ENCODE assay signal across 18 cellular contexts in the genomic region with DNA sequence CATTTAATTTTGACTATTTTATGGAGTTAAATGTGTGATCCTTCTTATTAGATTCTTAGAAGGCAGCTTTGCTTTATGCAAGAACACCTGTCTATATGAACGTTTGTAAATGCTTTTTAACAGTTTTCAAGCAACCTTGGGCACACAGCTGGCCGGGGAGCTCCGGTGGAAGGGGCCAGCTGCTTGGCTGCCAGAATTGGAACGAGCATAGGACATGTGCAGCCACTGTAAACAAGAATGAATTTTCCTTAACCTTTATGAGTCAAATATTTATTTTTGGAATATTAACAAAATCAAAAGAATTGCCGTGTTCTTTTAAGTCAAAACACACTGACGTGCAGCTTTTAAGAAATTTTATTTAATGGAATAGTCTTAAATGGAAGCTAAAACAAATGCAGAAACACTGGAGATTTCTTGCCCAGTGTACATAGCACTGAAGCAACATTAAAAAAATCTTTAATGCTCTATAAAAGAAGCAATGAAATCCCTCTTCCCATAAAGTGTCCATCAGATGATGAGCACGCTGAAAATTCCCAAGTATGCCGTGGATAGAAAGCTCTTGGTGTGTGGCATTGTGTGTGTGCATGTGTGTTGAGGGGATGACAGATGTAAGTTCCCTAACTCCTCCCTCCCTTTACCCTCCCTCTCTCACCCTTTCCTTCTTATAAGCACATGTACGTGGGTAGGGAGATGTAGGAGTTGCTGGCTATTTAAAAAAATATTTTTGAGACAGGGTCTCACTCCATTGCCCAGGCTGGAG.
A peak's percentile ranks its signal among the peaks of the same experiment; 100 is the strongest.
DNase-seq lines count a peak whose midpoint lies in the region; TF ChIP-seq lines count a peak whose summit lies in the region.
"Had no signal": no experiment of that assay in that cellular context is flagged by ENCODE, and none has a peak within 500 bp of the region (broad histone marks: within the 10 kb centered on the region; RNA-seq: fewer than 3 reads in every experiment).

No MANE protein-coding gene starts in this region.

- H3K79me2 ChIP-seq in hepatocyte: no peaks in the 10 kb centered on the region

- no peak overlapping the region for H3K4me3 ChIP-seq in SJSA1
- H3K4me3 ChIP-seq in hepatocyte: no peak overlapping the region
- peak overlapping the region in 2 of 3 donors; percentile 44 to 55 for H3K4me3 ChIP-seq in skeletal muscle tissue (ENCODE audit: low read length in 3 of 3)
- H3K4me3 ChIP-seq: HAP-1, SJCRH30 had no signal

- no peaks in the 10 kb centered on the region for H3K36me3 Mint-ChIP-seq in type B pancreatic cell

- 51% methylated on average over 9 of the region's 9 CpGs for WGBS in hepatocyte (ENCODE audit: low lambda C conversion rate, missing lambda C conversion rate)

- peak overlapping the region in 1 of 3 donors; percentile 19 for H3K9ac ChIP-seq in skeletal muscle tissue (ENCODE audit: low read depth in 1 of 3, low read length in 3 of 3)

- H3K27me3 Mint-ChIP-seq in type B pancreatic cell: peaks cover 5% of the 10 kb centered on the region

- TF ChIP-seq CTCF in hepatocyte (IDR thresholded peaks at IDR 0.05; ENCODE audit: poor library complexity): no peak
- TF ChIP-seq CTCF in type B pancreatic cell (conservative IDR thresholded peaks at IDR 0.05): no peak

- H4K20me1 ChIP-seq in hepatocyte (ENCODE audit: insufficient read depth, poor library complexity, severe bottlenecking): no peaks in the 10 kb centered on the region

- H3K27ac ChIP-seq in SJSA1: peak overlapping the region; percentile 78
- H3K27ac ChIP-seq in hepatocyte: peak overlapping the region; percentile 59
- no peak overlapping the region for H3K27ac ChIP-seq in skeletal muscle tissue (ENCODE audit: low read depth, low read length)
- H3K27ac ChIP-seq: HL-60, SJCRH30 had no signal

- no peaks in the 10 kb centered on the region for H3K36me3 ChIP-seq in SJSA1
- no peaks in the 10 kb centered on the region for H3K36me3 ChIP-seq in hepatocyte (replicated peaks; ENCODE audit: insufficient read depth, low read depth)
- no peaks in the 10 kb centered on the region for H3K36me3 ChIP-seq in skeletal muscle tissue (ENCODE audit: control insufficient read depth in 3 of 3, insufficient read depth in 3 of 3, low read length in 3 of 3)
- H3K36me3 ChIP-seq: HAP-1, SJCRH30 had no signal

- H3K9me3 ChIP-seq in SJSA1 (replicated peaks) (no peaks in the 10 kb centered on the region), hepatocyte (ENCODE audit: low read depth) (no peaks in the 10 kb centered on the region), skeletal muscle tissue (ENCODE audit: control insufficient read depth in 3 of 3, low read length in 3 of 3) (no peaks in the 10 kb centered on the region)
- H3K9me3 ChIP-seq: HAP-1, SJCRH30 had no signal

- no peaks in the 10 kb centered on the region for H3K4me1 Mint-ChIP-seq in type B pancreatic cell (ENCODE audit: unreplicated experiment)

- H3K4me2 ChIP-seq in hepatocyte: peak overlapping the region; percentile 69

- H3K4me3 Mint-ChIP-seq in type B pancreatic cell: no peak overlapping the region
- H3K4me3 Mint-ChIP-seq: B cell; CD4-positive, alpha-beta T cell had no signal

- no peak overlapping the region for H2AFZ ChIP-seq in hepatocyte

- no peaks in the 10 kb centered on the region for H3K9me3 Mint-ChIP-seq in type B pancreatic cell
- H3K9me3 Mint-ChIP-seq: CD4-positive, alpha-beta T cell had no signal

- H3K4me1 ChIP-seq in SJSA1 (replicated peaks) (peaks cover 59% of the 10 kb centered on the region), hepatocyte (ENCODE audit: insufficient read depth) (peaks cover 5% of the 10 kb centered on the region), skeletal muscle tissue (ENCODE audit: control insufficient read depth in 3 of 3, insufficient read depth in 3 of 3, low read length in 3 of 3) (peaks cover 7 to 13% (median 9%) of the 10 kb centered on the region in 3 donors)
- H3K4me1 ChIP-seq: HAP-1, SJCRH30 had no signal

- H3K9me2 ChIP-seq in hepatocyte (replicated peaks; ENCODE audit: insufficient read depth): no peaks in the 10 kb centered on the region

- no peak overlapping the region for H3K27ac Mint-ChIP-seq in type B pancreatic cell
- H3K27ac Mint-ChIP-seq: B cell; CD4-positive, alpha-beta T cell had no signal

- H3K27me3 ChIP-seq in SJSA1 (replicated peaks) (no peaks in the 10 kb centered on the region), hepatocyte (no peaks in the 10 kb centered on the region), skeletal muscle tissue (ENCODE audit: control insufficient read depth in 3 of 3, insufficient read depth in 3 of 3, low read length in 3 of 3) (peaks cover 0 to 5% (median 0%) of the 10 kb centered on the region in 3 donors)
- H3K27me3 ChIP-seq: SJCRH30 had no signal

- peak; percentile 50 for DNase-seq in DMS 273 (lab: John Stamatoyannopoulos, UW; ENCODE audit: unreplicated experiment)
- DNase-seq in SJSA1 (ENCODE audit: low read depth in 1 of 2, low spot score in 2 of 2): peak; percentile 72 to 88
- peak; percentile 61 for DNase-seq in hepatocyte (ENCODE audit: low spot score)
- DNase-seq in type B pancreatic cell (ENCODE audit: extremely low spot score, unreplicated experiment): no peak
- DNase-seq in SHP77 (lab: John Stamatoyannopoulos, UW): no peak
- DNase-seq in UCSD-AML1 (lab: John Stamatoyannopoulos, UW; ENCODE audit: unreplicated experiment): no peak
- DNase-seq: ACHN; CD4-positive, alpha-beta T cell; DMS79; NCI-H1105; NCI-H187 treated with DMSO at 0.1 percent for 48 hours; NCI-H446; RPMI8226; SJCRH30 had no signal

Comparison
In these comparisons a context has a peak if more than half of its experiments do, and no peak if none do; other contexts are left out.
1. DNase-seq: peak in DMS 273 (single experiment), SJSA1 (2 of 2) and hepatocyte (single experiment); none in type B pancreatic cell (single experiment), SHP77 (0 of 2) and UCSD-AML1 (single experiment).
2. H3K4me3 ChIP-seq: peak in skeletal muscle tissue (2 of 3); none in SJSA1 (single experiment) and hepatocyte (single experiment).